Comparison of ENCODE assay signal across 1 cellular context in the genomic region with DNA sequence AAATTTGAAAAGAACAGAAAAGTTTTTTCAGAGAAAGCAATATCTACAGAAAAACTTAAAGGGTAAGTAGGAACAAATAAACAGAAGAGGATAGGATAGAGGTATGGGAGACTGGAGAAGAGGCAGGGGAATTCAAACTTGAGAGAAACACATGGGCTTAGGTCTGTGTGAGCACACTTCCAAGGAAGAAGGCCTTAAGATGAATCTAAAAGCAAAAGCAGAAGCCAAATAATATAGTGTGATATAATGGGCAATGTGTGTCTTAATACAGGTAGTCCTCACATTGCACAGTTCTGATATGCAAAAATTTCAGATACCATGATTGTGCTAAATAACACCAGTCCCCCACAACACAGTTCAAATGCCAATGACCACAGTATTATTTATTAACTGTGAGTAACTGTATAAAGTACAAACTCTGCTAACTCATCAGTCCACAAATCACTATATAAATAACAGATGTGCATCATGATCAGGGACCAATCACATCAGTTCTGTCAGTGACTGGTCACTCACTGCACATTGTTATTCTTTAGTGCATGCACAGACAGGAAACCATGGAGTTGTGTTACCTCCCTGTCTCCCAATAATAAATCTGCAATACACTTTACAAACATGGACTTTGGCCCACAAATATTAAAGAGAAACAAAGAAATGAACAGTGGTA.
TF ChIP-seq lines count a peak whose summit lies in the region.

No MANE protein-coding gene starts in this region.

TF ChIP-seq in GM12878, 131 proteins besides CTCF, POLR2A, EP300 and RAD21 (continued from another document):
- TF ChIP-seq, protein P1, sequence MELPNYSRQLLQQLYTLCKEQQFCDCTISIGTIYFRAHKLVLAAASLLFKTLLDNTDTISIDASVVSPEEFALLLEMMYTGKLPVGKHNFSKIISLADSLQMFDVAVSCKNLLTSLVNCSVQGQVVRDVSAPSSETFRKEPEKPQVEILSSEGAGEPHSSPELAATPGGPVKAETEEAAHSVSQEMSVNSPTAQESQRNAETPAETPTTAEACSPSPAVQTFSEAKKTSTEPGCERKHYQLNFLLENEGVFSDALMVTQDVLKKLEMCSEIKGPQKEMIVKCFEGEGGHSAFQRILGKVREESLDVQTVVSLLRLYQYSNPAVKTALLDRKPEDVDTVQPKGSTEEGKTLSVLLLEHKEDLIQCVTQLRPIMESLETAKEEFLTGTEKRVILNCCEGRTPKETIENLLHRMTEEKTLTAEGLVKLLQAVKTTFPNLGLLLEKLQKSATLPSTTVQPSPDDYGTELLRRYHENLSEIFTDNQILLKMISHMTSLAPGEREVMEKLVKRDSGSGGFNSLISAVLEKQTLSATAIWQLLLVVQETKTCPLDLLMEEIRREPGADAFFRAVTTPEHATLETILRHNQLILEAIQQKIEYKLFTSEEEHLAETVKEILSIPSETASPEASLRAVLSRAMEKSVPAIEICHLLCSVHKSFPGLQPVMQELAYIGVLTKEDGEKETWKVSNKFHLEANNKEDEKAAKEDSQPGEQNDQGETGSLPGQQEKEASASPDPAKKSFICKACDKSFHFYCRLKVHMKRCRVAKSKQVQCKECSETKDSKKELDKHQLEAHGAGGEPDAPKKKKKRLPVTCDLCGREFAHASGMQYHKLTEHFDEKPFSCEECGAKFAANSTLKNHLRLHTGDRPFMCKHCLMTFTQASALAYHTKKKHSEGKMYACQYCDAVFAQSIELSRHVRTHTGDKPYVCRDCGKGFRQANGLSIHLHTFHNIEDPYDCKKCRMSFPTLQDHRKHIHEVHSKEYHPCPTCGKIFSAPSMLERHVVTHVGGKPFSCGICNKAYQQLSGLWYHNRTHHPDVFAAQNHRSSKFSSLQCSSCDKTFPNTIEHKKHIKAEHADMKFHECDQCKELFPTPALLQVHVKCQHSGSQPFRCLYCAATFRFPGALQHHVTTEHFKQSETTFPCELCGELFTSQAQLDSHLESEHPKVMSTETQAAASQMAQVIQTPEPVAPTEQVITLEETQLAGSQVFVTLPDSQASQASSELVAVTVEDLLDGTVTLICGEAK (IDR thresholded peaks at IDR 0.05; ENCODE audit: borderline replicate concordance): no peak
- TF ChIP-seq JUND (IDR thresholded peaks at IDR 0.05; ENCODE audit: low read depth, low read length): no peak
